8 cellular contexts compared by ENCODE assay signal in the genomic region with DNA sequence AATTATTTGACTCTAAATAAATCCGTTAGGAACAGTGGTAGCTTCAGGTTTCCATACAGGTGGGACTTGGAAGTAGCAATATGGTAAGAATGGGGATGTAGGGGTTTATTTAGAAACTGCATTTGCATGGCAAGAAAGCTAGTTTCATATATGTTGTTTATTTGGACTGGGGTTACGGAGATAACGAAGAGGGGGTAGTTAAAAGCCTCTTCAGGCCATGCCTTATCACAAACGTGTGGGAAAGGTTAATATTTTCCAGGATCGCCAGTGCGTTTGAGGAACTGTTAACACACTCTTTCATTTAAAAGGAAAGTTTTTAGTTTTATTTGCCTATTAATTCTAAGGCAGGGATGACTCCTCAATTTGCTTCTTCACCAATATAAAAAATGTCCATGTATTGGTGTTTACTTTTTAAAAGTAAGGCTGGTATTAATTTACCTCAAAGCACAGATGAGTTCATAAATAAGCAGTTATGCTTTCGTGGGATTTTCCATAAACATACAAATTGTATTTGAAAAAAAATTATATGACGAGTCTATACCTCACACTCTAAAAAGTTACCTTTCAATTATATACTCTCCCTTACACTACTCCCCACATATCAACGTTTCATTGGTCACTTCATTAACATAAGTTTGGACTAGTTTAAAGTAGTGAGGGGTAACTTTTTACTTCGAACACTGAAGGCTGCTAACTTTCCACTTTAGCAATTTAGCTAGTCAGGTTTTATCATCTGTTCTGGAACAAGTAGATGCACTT. TPM values are rescaled to one million over a fixed set of nuclear protein-coding genes. Genes with fewer than 3 reads are reported as not detected.
DNase-seq lines count a peak whose midpoint lies in the region; ATAC-seq, FAIRE-seq and TF ChIP-seq lines count a peak whose summit lies in the region.

No MANE protein-coding gene starts in this region.

- FAIRE-seq in colon (lab: Jason Lieb, UNC) = peak; percentile 43

- peak overlapping the region; percentile 84 to 99 (median 99) for H3K27ac Mint-ChIP-seq in IgD-negative memory B cell
- H3K27ac Mint-ChIP-seq in naive B cell = peak overlapping the region in 5 of 6 donors; percentile 98 to 100 (median 100)

- peak overlapping the region; percentile 94 for H3K4me3 ChIP-seq in BJ (ENCODE audit: low read depth, low read length)

- peaks cover 16 to 32% (median 20%) of the 10 kb centered on the region in 3 donors for H3K4me1 Mint-ChIP-seq in IgD-negative memory B cell
- H3K4me1 Mint-ChIP-seq in naive B cell = peaks cover 26 to 35% (median 32%) of the 10 kb centered on the region in 3 donors

- POLR2A ChIA-PET in BJ (lab: Charles Lee) = interaction anchor here (0.6 to 1.0 kb wide), 2 partner anchors 50 to 405 kb away, joined by 4 to 6 read pairs; a partner anchor contains a TSS

- H3K36me3 Mint-ChIP-seq in IgD-negative memory B cell (no peaks in the 10 kb centered on the region), naive B cell (peaks cover 12 to 20% of the 10 kb centered on the region in 2 donors)

- no peaks in the 10 kb centered on the region for H3K27me3 ChIP-seq in BJ (ENCODE audit: control insufficient read depth, insufficient read depth, low read length)

- TF ChIP-seq CTCF in BJ (IDR thresholded peaks at IDR 0.05; ENCODE audit: insufficient read depth, low read depth, low read length) = no peak

- DNase-seq in BJ (ENCODE audit: low read depth) = no peak
- DNase-seq in naive B cell = no peak
- DNase-seq in NOMO-1 treated with dmso at 0.1 percent for 144 hours (lab: John Stamatoyannopoulos, UW; ENCODE audit: unreplicated experiment) = no peak

- ATAC-seq in naive B cell (ENCODE audit: low read depth in 2 of 2) (no peak), GM18517 (IDR thresholded peaks at IDR 0.05; ENCODE audit: unreplicated experiment) (no peak), HG03439 (IDR thresholded peaks at IDR 0.05; ENCODE audit: unreplicated experiment) (no peak), GM21825 (IDR thresholded peaks at IDR 0.05; ENCODE audit: unreplicated experiment) (no peak)

- CTCF ChIA-PET in BJ (lab: Yijun Ruan, JAX) = interaction anchor here (0.6 to 2.7 kb wide), 9 partner anchors 10 to 85 kb away, joined by 3 to 14 read pairs (median 5); a partner anchor contains a TSS

- no peaks in the 10 kb centered on the region for H3K9me3 Mint-ChIP-seq in IgD-negative memory B cell
- H3K9me3 Mint-ChIP-seq in naive B cell = no peaks in the 10 kb centered on the region

- peak overlapping the region; percentile 93 to 100 (median 99) for H3K4me3 Mint-ChIP-seq in IgD-negative memory B cell
- H3K4me3 Mint-ChIP-seq in naive B cell = peak overlapping the region; percentile 93 to 100 (median 100)

- H3K36me3 ChIP-seq in BJ (ENCODE audit: control insufficient read depth, insufficient read depth, low read length) = no peaks in the 10 kb centered on the region

- H3K27me3 Mint-ChIP-seq in IgD-negative memory B cell (no peaks in the 10 kb centered on the region), naive B cell (no peaks in the 10 kb centered on the region)

RNA-seq across cellular contexts. Expression of a gene that starts 0.8 kb away (rescaled TPM):
- 20.3 and 29.9 TPM in 2 replicates for polyA plus RNA-seq in BJ (2011; rRNA removed)
- 11.9 and 14.3 TPM in 2 replicates for polyA minus RNA-seq in BJ (2011; rRNA and poly(A)+ RNA removed)
- 8.2 TPM for polyA plus RNA-seq in IgD-negative memory B cell
- 10 to 100 TPM; 11.6 to 16.9 (median 15.0) TPM for polyA plus RNA-seq in naive B cell (ENCODE audit: low read depth in 6 of 6)

RNA-seq across cellular contexts. Expression of a gene that starts 1.0 kb away (rescaled TPM):
- 105 and 141 TPM in 2 replicates for polyA plus RNA-seq in BJ (2011; rRNA removed)
- 80.1 and 123 TPM in 2 replicates for polyA minus RNA-seq in BJ (2011; rRNA and poly(A)+ RNA removed)
- 91.0 TPM for polyA plus RNA-seq in IgD-negative memory B cell
- 100 to 1,000 TPM in 2 of 6 donors, 10 to 100 TPM in 4; 59.6 to 110 (median 93.2) TPM for polyA plus RNA-seq in naive B cell (ENCODE audit: low read depth in 6 of 6)

RNA-seq across cellular contexts. Expression of a gene that starts 20.0 kb away (rescaled TPM):
- 16.8 and 25.4 TPM in 2 replicates for polyA plus RNA-seq in BJ (2011; rRNA removed)
- 69.2 and 83.3 TPM in 2 replicates for polyA minus RNA-seq in BJ (2011; rRNA and poly(A)+ RNA removed)
- polyA plus RNA-seq in IgD-negative memory B cell = 44.4 TPM
- polyA plus RNA-seq in naive B cell (ENCODE audit: low read depth in 6 of 6) = 10 to 100 TPM; 15.0 to 57.3 (median 33.3) TPM

RNA-seq across cellular contexts. Expression of a gene that starts 35.2 kb away (rescaled TPM):
- 52.3 and 63.3 TPM in 2 replicates for polyA plus RNA-seq in BJ (2011; rRNA removed)
- 43.9 and 77.6 TPM in 2 replicates for polyA minus RNA-seq in BJ (2011; rRNA and poly(A)+ RNA removed)
- polyA plus RNA-seq in IgD-negative memory B cell = 20.6 TPM
- 10 to 100 TPM; 16.4 to 26.5 (median 24.5) TPM for polyA plus RNA-seq in naive B cell (ENCODE audit: low read depth in 6 of 6)

RNA-seq across cellular contexts. Expression of a gene that starts 50.2 kb away (rescaled TPM):
- polyA plus RNA-seq in BJ (2011; rRNA removed) = 4.0 and 7.2 TPM in 2 replicates
- 8.1 and 8.2 TPM in 2 replicates for polyA minus RNA-seq in BJ (2011; rRNA and poly(A)+ RNA removed)
- polyA plus RNA-seq in IgD-negative memory B cell = 0.34 TPM
- polyA plus RNA-seq in naive B cell (ENCODE audit: low read depth in 6 of 6) = 1 to 10 TPM in 1 of 6 donors, under 1 TPM in 3, not detected in 2; 0.17 to 1.1 (median 0.53) TPM
